In genomic region chr1:31745071-31745897, GRCh38 we compare ENCODE assay signal across 1 cellular context.
A peak's percentile ranks its signal among the peaks of the same experiment; 100 is the strongest.
TF ChIP-seq lines count a peak whose summit lies in the region.

No MANE protein-coding gene starts in this region.

TF ChIP-seq in HEK293, 187 proteins besides CTCF, POLR2A, EP300 and RAD21 (continued from another document):
- TF ChIP-seq, protein P1, sequence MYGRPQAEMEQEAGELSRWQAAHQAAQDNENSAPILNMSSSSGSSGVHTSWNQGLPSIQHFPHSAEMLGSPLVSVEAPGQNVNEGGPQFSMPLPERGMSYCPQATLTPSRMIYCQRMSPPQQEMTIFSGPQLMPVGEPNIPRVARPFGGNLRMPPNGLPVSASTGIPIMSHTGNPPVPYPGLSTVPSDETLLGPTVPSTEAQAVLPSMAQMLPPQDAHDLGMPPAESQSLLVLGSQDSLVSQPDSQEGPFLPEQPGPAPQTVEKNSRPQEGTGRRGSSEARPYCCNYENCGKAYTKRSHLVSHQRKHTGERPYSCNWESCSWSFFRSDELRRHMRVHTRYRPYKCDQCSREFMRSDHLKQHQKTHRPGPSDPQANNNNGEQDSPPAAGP (tag by site-specific recombination; IDR thresholded peaks at IDR 0.05): 0 out of 2 replicates have a peak, but pooled peaks have one; percentile 27
- TF ChIP-seq ZNF280D (tag by site-specific recombination; IDR thresholded peaks at IDR 0.05) (no peak), ZFP69B (tag by site-specific recombination; IDR thresholded peaks at IDR 0.05) (peak; percentile 98)
- TF ChIP-seq, protein P2, sequence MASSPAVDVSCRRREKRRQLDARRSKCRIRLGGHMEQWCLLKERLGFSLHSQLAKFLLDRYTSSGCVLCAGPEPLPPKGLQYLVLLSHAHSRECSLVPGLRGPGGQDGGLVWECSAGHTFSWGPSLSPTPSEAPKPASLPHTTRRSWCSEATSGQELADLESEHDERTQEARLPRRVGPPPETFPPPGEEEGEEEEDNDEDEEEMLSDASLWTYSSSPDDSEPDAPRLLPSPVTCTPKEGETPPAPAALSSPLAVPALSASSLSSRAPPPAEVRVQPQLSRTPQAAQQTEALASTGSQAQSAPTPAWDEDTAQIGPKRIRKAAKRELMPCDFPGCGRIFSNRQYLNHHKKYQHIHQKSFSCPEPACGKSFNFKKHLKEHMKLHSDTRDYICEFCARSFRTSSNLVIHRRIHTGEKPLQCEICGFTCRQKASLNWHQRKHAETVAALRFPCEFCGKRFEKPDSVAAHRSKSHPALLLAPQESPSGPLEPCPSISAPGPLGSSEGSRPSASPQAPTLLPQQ (tag by site-specific recombination; IDR thresholded peaks at IDR 0.05): peak; percentile 98
- TF ChIP-seq, protein P3, sequence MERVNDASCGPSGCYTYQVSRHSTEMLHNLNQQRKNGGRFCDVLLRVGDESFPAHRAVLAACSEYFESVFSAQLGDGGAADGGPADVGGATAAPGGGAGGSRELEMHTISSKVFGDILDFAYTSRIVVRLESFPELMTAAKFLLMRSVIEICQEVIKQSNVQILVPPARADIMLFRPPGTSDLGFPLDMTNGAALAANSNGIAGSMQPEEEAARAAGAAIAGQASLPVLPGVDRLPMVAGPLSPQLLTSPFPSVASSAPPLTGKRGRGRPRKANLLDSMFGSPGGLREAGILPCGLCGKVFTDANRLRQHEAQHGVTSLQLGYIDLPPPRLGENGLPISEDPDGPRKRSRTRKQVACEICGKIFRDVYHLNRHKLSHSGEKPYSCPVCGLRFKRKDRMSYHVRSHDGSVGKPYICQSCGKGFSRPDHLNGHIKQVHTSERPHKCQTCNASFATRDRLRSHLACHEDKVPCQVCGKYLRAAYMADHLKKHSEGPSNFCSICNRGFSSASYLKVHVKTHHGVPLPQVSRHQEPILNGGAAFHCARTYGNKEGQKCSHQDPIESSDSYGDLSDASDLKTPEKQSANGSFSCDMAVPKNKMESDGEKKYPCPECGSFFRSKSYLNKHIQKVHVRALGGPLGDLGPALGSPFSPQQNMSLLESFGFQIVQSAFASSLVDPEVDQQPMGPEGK (tag by site-specific recombination; IDR thresholded peaks at IDR 0.05): peak; percentile 48; the same call in 1 of the 2 replicates
TF ChIP-seq in HEK293: peak in this region for 8.
